9 cellular contexts compared by ENCODE assay signal in the genomic region with DNA sequence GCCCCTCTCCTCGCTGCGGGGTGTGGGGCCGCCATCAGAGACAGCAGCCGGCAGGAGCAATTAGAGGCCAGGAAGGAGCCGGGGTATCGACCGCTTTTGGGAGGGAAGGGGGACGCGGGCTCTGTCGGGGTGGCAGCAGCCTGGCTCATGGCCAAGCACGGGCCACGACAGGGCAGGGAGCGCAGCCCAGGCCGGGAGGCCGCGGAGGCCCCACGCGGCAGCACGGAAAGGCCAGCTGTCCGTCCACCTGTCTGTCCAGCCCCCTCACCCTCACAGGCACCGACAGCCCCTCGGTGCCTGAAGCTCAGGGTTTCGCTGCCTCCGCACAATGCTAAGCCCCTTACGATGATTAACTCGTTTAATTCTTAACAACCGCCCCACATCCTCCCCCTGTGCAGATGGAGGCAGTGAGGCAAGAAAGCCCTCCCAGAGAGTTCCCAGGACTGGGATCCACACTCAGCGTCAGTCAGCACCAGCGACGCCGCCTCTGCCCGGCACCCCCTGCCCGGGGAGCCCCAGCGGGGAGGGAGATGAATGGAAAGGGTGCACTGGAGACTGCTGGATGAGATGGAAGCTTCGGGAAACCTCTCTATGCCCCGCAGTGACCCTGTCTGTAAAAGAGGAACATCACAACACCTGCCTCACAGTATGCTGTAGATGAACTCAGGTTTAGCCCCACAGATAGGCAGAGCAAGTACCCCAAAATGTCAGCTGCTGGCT. TPM values are rescaled to one million over a fixed set of nuclear protein-coding genes. Genes with fewer than 3 reads are reported as not detected.
DNase-seq lines count a peak whose midpoint lies in the region; ATAC-seq and TF ChIP-seq lines count a peak whose summit lies in the region.
"Had no signal": no experiment of that assay in that cellular context is flagged by ENCODE, and none has a peak within 500 bp of the region (broad histone marks: within the 10 kb centered on the region; RNA-seq: fewer than 3 reads in every experiment).

No MANE protein-coding gene starts in this region.

- peak overlapping the region; percentile 10 for H3K27ac ChIP-seq in psoas muscle

- H3K4me1 Mint-ChIP-seq in effector memory CD8-positive, alpha-beta T cell (ENCODE audit: low read depth in 2 of 2), result peaks cover 34 to 42% of the 10 kb centered on the region in 2 donors
- peaks cover 57% of the 10 kb centered on the region for H3K4me1 Mint-ChIP-seq in activated T-cell treated with anti-CD3 and anti-CD28 coated beads, Interleukin-2, amount 50 U/mL, for 4 hours (ENCODE audit: low read depth)

- intact Hi-C loops in psoas muscle (cut with DNase I), result loop anchor here in 1 of 2 donors (10.0 kb wide), 1 partner anchor 509 kb away; no protein-coding TSS in a partner anchor

- peak overlapping the region; percentile 86 to 87 for H3K27ac Mint-ChIP-seq in effector memory CD8-positive, alpha-beta T cell
- H3K27ac Mint-ChIP-seq: T-helper 1 cell treated with Interleukin-12 subunit alpha and Interleukin-12 subunit beta and Interleukin-4 antibody, amounts not matched to agents 30 μg/mL and 1 μg/mL, for 36 hours had no signal

- in situ Hi-C loops in G401 (cut with HindIII; ENCODE audit: low sequenced_read_pairs), result no loop called here

- ATAC-seq in effector memory CD8-positive, alpha-beta T cell (replicated peaks), result no peak
- ATAC-seq in psoas muscle (peak; percentile 12 to 30 (median 20)), GM19397 (IDR thresholded peaks at IDR 0.05; ENCODE audit: unreplicated experiment) (no peak)
- ATAC-seq in activated T-cell treated with anti-CD3 and anti-CD28 coated beads, Interleukin-2, amount 50 U/mL, for 4 hours, result no peak

- DNase-seq in G401 (ENCODE audit: low spot score) (peak; percentile 36), NCI-H2171 (lab: John Stamatoyannopoulos, UW) (peak; percentile 55), psoas muscle (no peak), HuH-7.5 (ENCODE audit: low spot score) (no peak), epidermal melanocyte (ENCODE audit: insufficient read length, low spot score) (no peak)
- no peak for DNase-seq in effector memory CD8-positive, alpha-beta T cell
- no peak for DNase-seq in activated T-cell treated with anti-CD3 and anti-CD28 coated beads, Interleukin-2, amount 50 U/mL, for 4 hours

- H3K4me1 ChIP-seq in psoas muscle, result peaks cover 62% of the 10 kb centered on the region

- no peaks in the 10 kb centered on the region for H3K27me3 Mint-ChIP-seq in effector memory CD8-positive, alpha-beta T cell
- H3K27me3 Mint-ChIP-seq in activated T-cell treated with anti-CD3 and anti-CD28 coated beads, Interleukin-2, amount 50 U/mL, for 4 hours (ENCODE audit: low read depth), result no peaks in the 10 kb centered on the region

- H3K36me3 Mint-ChIP-seq in effector memory CD8-positive, alpha-beta T cell (ENCODE audit: insufficient read depth), result peaks cover 2% of the 10 kb centered on the region
- H3K36me3 Mint-ChIP-seq in activated T-cell treated with anti-CD3 and anti-CD28 coated beads, Interleukin-2, amount 50 U/mL, for 4 hours (ENCODE audit: insufficient read depth), result no peaks in the 10 kb centered on the region

- 42 to 55% (median 43%) methylated on average over 32 to 36 of the region's 36 CpGs for WGBS in psoas muscle, 3 donors

- H3K9me3 Mint-ChIP-seq in effector memory CD8-positive, alpha-beta T cell, result no peaks in the 10 kb centered on the region
- no peaks in the 10 kb centered on the region for H3K9me3 Mint-ChIP-seq in activated T-cell treated with anti-CD3 and anti-CD28 coated beads, Interleukin-2, amount 50 U/mL, for 4 hours
- H3K9me3 Mint-ChIP-seq: T-helper 1 cell treated with Interleukin-12 subunit alpha and Interleukin-12 subunit beta and Interleukin-4 antibody, amounts not matched to agents 30 μg/mL and 1 μg/mL, for 36 hours had no signal

- peak overlapping the region; percentile 4 for H3K4me3 ChIP-seq in psoas muscle

- no peaks in the 10 kb centered on the region for H3K9me3 ChIP-seq in psoas muscle

- TF ChIP-seq CTCF in psoas muscle (IDR thresholded peaks at IDR 0.05), result no peak

- peak overlapping the region in 1 of 2 donors; percentile 49 for H3K4me3 Mint-ChIP-seq in effector memory CD8-positive, alpha-beta T cell
- no peak overlapping the region for H3K4me3 Mint-ChIP-seq in activated T-cell treated with anti-CD3 and anti-CD28 coated beads, Interleukin-2, amount 50 U/mL, for 4 hours
- H3K4me3 Mint-ChIP-seq: T-helper 1 cell treated with Interleukin-12 subunit alpha and Interleukin-12 subunit beta and Interleukin-4 antibody, amounts not matched to agents 30 μg/mL and 1 μg/mL, for 36 hours had no signal

- no peaks in the 10 kb centered on the region for H3K27me3 ChIP-seq in psoas muscle (ENCODE audit: insufficient read depth in 3 of 3, low read length in 2 of 3)

- no peaks in the 10 kb centered on the region for H3K36me3 ChIP-seq in psoas muscle (ENCODE audit: insufficient read depth in 1 of 2, low read depth in 1 of 2)

RNA-seq across cellular contexts. Expression of a gene that starts 23.7 kb away (rescaled TPM):
- total RNA-seq in G401 (2014; rRNA removed; shearing (Covaris generic)), result 17.3 and 19.0 TPM in 2 replicates
- 100 to 1,000 TPM; 134 to 164 (median 146) TPM for total RNA-seq in psoas muscle
- polyA plus RNA-seq in psoas muscle, result 10 to 100 TPM; 44.1 to 62.2 (median 60.9) TPM
- total RNA-seq in activated T-cell treated with anti-CD3 and anti-CD28 coated beads, Interleukin-2, amount 50 U/mL, for 4 hours, result 100 to 1,000 TPM; 127 to 160 (median 135) TPM

Comparison
In these comparisons a context has a peak if more than half of its experiments do, and no peak if none do; other contexts are left out.
1. DNase-seq: peak in G401 (single experiment) and NCI-H2171 (single experiment); none in effector memory CD8-positive, alpha-beta T cell (0 of 3), psoas muscle (0 of 2), HuH-7.5 (single experiment), epidermal melanocyte (single experiment) and activated T-cell treated with anti-CD3 and anti-CD28 coated beads, Interleukin-2, amount 50 U/mL, for 4 hours (single experiment).
2. ATAC-seq: peak in psoas muscle (4 of 4); none in effector memory CD8-positive, alpha-beta T cell (single experiment), GM19397 (single experiment) and activated T-cell treated with anti-CD3 and anti-CD28 coated beads, Interleukin-2, amount 50 U/mL, for 4 hours (0 of 2).